In the genomic region with DNA sequence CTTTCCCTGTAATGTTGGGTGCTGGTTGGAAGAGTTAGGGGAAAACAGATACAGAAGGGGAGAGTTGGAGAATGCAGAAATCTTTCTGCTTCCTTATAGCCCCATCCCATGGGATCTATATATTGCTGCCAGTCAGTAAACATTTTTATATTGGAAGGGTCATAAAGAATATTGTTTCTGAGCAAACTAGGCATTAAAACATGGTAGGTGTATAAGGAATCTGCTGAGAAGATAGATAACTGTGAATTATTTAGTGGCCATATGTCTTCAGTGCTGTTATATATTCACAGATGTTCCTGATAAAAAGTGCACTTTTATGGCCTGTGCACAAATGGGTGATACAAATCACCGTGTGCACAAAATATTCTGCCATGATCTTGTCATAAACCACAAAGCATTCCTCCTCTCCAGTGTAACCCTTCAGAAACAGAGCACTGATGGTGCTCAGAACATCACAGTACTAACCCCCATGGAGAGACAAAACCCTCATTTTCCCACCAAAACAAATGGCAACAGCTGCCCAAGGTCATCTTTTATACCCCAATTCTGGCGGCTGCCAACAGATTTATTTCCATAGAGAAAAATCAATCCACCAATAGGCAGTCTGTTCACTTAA, we compare ENCODE assay signal across 19 cellular contexts.
DNase-seq lines count a peak whose midpoint lies in the region; ATAC-seq, FAIRE-seq and TF ChIP-seq lines count a peak whose summit lies in the region.
"Had no signal": no experiment of that assay in that cellular context is flagged by ENCODE, and none has a peak within 500 bp of the region (broad histone marks: within the 10 kb centered on the region; RNA-seq: fewer than 3 reads in every experiment).

No MANE protein-coding gene starts in this region.

- H3K4me3 ChIP-seq in AG10803 (ENCODE audit: low read length) (no peak overlapping the region), choroid plexus epithelial cell (ENCODE audit: low read depth, low read length) (no peak overlapping the region)
- H3K4me3 ChIP-seq: BLaER1 treated with 17β-estradiol and CSF1 and Interleukin-3, amounts not matched to agents 10 nM and 100 nM; GM23338 had no signal

- ATAC-seq in left colon (peak; percentile 92), GM21717 (IDR thresholded peaks at IDR 0.05; ENCODE audit: unreplicated experiment) (no peak), HG03039 (IDR thresholded peaks at IDR 0.05; ENCODE audit: unreplicated experiment) (no peak)
- ATAC-seq: CD8-positive, alpha-beta T cell; GM23338 had no signal

- H3K4me1 Mint-ChIP-seq in nephron progenitor cell: peaks cover 11% of the 10 kb centered on the region
- H3K4me1 Mint-ChIP-seq: GM23338 had no signal

- H3K9me3 Mint-ChIP-seq in nephron progenitor cell: no peaks in the 10 kb centered on the region
- H3K9me3 Mint-ChIP-seq: CD8-positive, alpha-beta T cell; GM23338 had no signal

- intact Hi-C loops in left colon (cut with DNase I, micrococcal nuclease): no loop called here

- H3K27me3 Mint-ChIP-seq in nephron progenitor cell (ENCODE audit: low read depth, poor library complexity): no peaks in the 10 kb centered on the region
- H3K27me3 Mint-ChIP-seq: B cell had no signal

- FAIRE-seq in RCC 7860 (lab: Jason Lieb, UNC): no peak
- FAIRE-seq: GM12892, GM18507, H54 had no signal

- no peaks in the 10 kb centered on the region for H3K36me3 Mint-ChIP-seq in nephron progenitor cell (ENCODE audit: low read depth)

- H3K4me3 Mint-ChIP-seq in nephron progenitor cell: no peak overlapping the region
- H3K4me3 Mint-ChIP-seq: B cell; CD8-positive, alpha-beta T cell; GM23338 had no signal

- DNase-seq in AG10803 (ENCODE audit: low read depth): peak; percentile 18
- peak; percentile 18 for DNase-seq in choroid plexus epithelial cell (ENCODE audit: low read depth)
- no peak for DNase-seq in left colon
- no peak for DNase-seq in nephron progenitor cell
- DNase-seq in hippocampal formation (lab: John Stamatoyannopoulos, UW): no peak
- DNase-seq in RCC 7860 (ENCODE audit: low spot score): no peak
- DNase-seq: 8988T; Calu3; CD8-positive, alpha-beta T cell; GDM1; HCEC 1CT had no signal

- peak overlapping the region; percentile 1 for H3K27ac Mint-ChIP-seq in nephron progenitor cell
- H3K27ac Mint-ChIP-seq: B cell; CD8-positive, alpha-beta T cell; GM23338 had no signal

- TF ChIP-seq CTCF in AG10803 (conservative IDR thresholded peaks at IDR 0.05; ENCODE audit: low read length) (no peak), choroid plexus epithelial cell (conservative IDR thresholded peaks at IDR 0.05; ENCODE audit: low read depth, low read length) (no peak), nephron progenitor cell (IDR thresholded peaks at IDR 0.05) (no peak)

Comparison
In these comparisons a context has a peak if more than half of its experiments do, and no peak if none do; other contexts are left out.
1. DNase-seq: peak in AG10803 (single experiment) and choroid plexus epithelial cell (single experiment); none in left colon (0 of 2), nephron progenitor cell (single experiment), hippocampal formation (0 of 2) and RCC 7860 (single experiment).